ENCODE assay signal across 10 cellular contexts in the genomic region with DNA sequence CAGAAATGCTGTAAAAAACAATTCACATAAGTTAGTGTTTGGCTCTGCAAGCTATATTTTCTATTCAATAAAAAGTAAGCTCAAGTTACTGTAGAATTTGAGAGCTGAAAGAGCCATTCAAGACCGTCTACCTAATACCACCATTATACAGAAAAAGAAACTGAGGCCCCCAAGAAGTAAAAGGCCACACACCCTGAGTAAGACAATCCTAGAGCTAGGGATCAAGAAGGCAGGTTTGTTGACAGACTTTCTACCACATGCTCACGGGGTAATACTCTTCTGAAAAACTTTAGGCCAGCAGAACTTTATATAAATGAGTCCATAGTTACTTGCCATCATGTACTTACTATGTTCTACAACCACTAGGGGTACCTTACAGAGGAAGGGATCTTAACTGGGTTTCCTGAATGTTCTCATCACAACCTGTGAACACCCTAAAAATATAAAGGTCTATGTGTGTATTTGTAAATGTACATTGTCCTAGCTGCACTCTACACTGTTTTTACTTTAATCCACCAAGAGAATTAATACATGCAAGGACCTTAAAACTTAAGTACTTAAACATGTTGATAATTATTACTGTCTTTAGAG. TPM values are rescaled to one million over a fixed set of nuclear protein-coding genes. Genes with fewer than 3 reads are reported as not detected.
DNase-seq lines count a peak whose midpoint lies in the region; ATAC-seq and TF ChIP-seq lines count a peak whose summit lies in the region.
"Had no signal": no experiment of that assay in that cellular context is flagged by ENCODE, and none has a peak within 500 bp of the region (broad histone marks: within the 10 kb centered on the region; RNA-seq: fewer than 3 reads in every experiment).

No MANE protein-coding gene starts in this region.

- no peaks in the 10 kb centered on the region for H3K9me2 ChIP-seq in PC-3 (replicated peaks; ENCODE audit: low read length)

- no peak overlapping the region for H3K4me3 Mint-ChIP-seq in endodermal cell

- H3K27me3 ChIP-seq in GM06990 (replicated peaks; ENCODE audit: control insufficient read depth, insufficient read depth, low read length), result no peaks in the 10 kb centered on the region
- no peaks in the 10 kb centered on the region for H3K27me3 ChIP-seq in PC-3 (ENCODE audit: low read length)
- H3K27me3 ChIP-seq in endodermal cell (ENCODE audit: control insufficient read depth, insufficient read depth, low read length, poor library complexity, severe bottlenecking), result no peaks in the 10 kb centered on the region

- H3K4me2 ChIP-seq in PC-3 (ENCODE audit: low read length), result peak overlapping the region; percentile 90; the same call in 1 of the 2 replicates

- H3K79me2 ChIP-seq in PC-3 (ENCODE audit: low read length), result peaks cover 41% of the 10 kb centered on the region

- no peak overlapping the region for H3K27ac Mint-ChIP-seq in endodermal cell

- peaks cover 8% of the 10 kb centered on the region for H3K27me3 Mint-ChIP-seq in endodermal cell (ENCODE audit: insufficient read depth)

- TF ChIP-seq CTCF in AG09309 (IDR thresholded peaks at IDR 0.05; ENCODE audit: control insufficient read depth, insufficient read depth, low read depth, low read length, missing control alignments) (peak; percentile 20), GM06990 (IDR thresholded peaks at IDR 0.05; ENCODE audit: insufficient read depth, low read length, poor library complexity, severe bottlenecking) (peak; percentile 25), PC-3 (conservative IDR thresholded peaks at IDR 0.05; ENCODE audit: low read depth, low read length) (peak; percentile 52; the same call in 1 of the 2 replicates), endodermal cell (conservative IDR thresholded peaks at IDR 0.05) (peak; percentile 62), GM20000 (IDR thresholded peaks at IDR 0.05; ENCODE audit: extremely low read depth, missing control alignments) (no peak)

- H3K9ac ChIP-seq in PC-3 (ENCODE audit: low read length), result no peak overlapping the region
- H3K9ac ChIP-seq in endodermal cell (ENCODE audit: extremely low read depth, low read length, poor library complexity, severe bottlenecking), result no peak overlapping the region

- POLR2A ChIA-PET in PC-3 (lab: Charles Lee; ENCODE audit: unreplicated experiment), result interaction anchor here (0.5 kb wide), 1 partner anchor 521 kb away, joined by 3 read pairs; no protein-coding TSS in a partner anchor

- peaks cover 30% of the 10 kb centered on the region for H3K36me3 Mint-ChIP-seq in endodermal cell (ENCODE audit: low read depth)

- WGBS in endodermal cell (ENCODE audit: insufficient coverage in 1 of 2, insufficient read length in 1 of 2), 2 experiments, result 88 to 95% methylated on average over 1 to 2 of the region's 2 CpGs

- CTCF ChIA-PET in PC-3 (lab: Charles Lee), result no interaction called here

- H4K20me1 ChIP-seq in PC-3 (ENCODE audit: low read length), result peaks cover 25% of the 10 kb centered on the region

- ATAC-seq in PC-3, result no peak
- ATAC-seq: esophagus mucosa had no signal

- H2AFZ ChIP-seq in PC-3 (ENCODE audit: low read length), result no peak overlapping the region

- H3K4me1 ChIP-seq in PC-3 (ENCODE audit: insufficient read depth, low read length) (peaks cover 18% of the 10 kb centered on the region), endodermal cell (ENCODE audit: control insufficient read depth, insufficient read depth, low read length) (no peaks in the 10 kb centered on the region)

- H3K4me1 Mint-ChIP-seq in endodermal cell, result peaks cover 21% of the 10 kb centered on the region

- no peaks in the 10 kb centered on the region for H3K9me3 Mint-ChIP-seq in endodermal cell

- H3K4me3 ChIP-seq in AG09309 (ENCODE audit: control insufficient read depth, low read depth, low read length) (no peak overlapping the region), GM06990 (replicated peaks; ENCODE audit: low read depth, low read length) (no peak overlapping the region), PC-3 (ENCODE audit: low read length) (peak overlapping the region; percentile 7; the same call in 1 of the 2 replicates), endodermal cell (ENCODE audit: low read length) (no peak overlapping the region)

- H3K9me3 ChIP-seq in PC-3 (ENCODE audit: low read length) (no peaks in the 10 kb centered on the region), endodermal cell (ENCODE audit: control insufficient read depth, low read length) (no peaks in the 10 kb centered on the region)

- no peaks in the 10 kb centered on the region for H3F3A ChIP-seq in PC-3 (ENCODE audit: low read length, unreplicated experiment)

- intact Hi-C loops in PC-3 (cut with micrococcal nuclease), result loop anchor here (5.0 to 10.0 kb wide), 2 partner anchors 204 to 262 kb away; a partner anchor contains a TSS

- H3K27ac ChIP-seq in PC-3 (ENCODE audit: low read length) (no peak overlapping the region), endodermal cell (ENCODE audit: low read depth, low read length) (no peak overlapping the region)

- no TSS peak for BruUV-seq in PC-3 (replicated peaks; lab: Mats Ljungman, UMichigan)

- DNase-seq in AG09309 (ENCODE audit: low read depth) (no peak), GM06990 (ENCODE audit: extremely low read depth, insufficient read length) (no peak), PC-3 (peak; percentile 38), endodermal cell (no peak), NCI-H226 (no peak), mesenteric fat pad (ENCODE audit: low spot score) (no peak), GM20000 (ENCODE audit: low spot score) (no peak)
- no peak for DNase-seq in activated effector memory CD4-positive, alpha-beta T cell treated with anti-CD3 and anti-CD28 coated beads, Interleukin-2, amount 50 U/mL, for 16 hours
- DNase-seq: NCI-H1105 had no signal

- H3K36me3 ChIP-seq in GM06990 (ENCODE audit: control insufficient read depth, insufficient read depth, low read length), result peaks cover 10% of the 10 kb centered on the region
- H3K36me3 ChIP-seq in PC-3 (ENCODE audit: low read depth, low read length), result peaks cover 34% of the 10 kb centered on the region
- H3K36me3 ChIP-seq in endodermal cell (ENCODE audit: control insufficient read depth, insufficient read depth, low read length), result peaks cover 45% of the 10 kb centered on the region

RNA-seq across cellular contexts. Expression of gene PSMG1, which starts 2.7 kb away (rescaled TPM):
- total RNA-seq in PC-3 (2014; rRNA removed), result 110 and 113 TPM in 2 replicates
- total RNA-seq in endodermal cell, result 10 to 100 TPM; 47.3 to 52.6 TPM
- 60.5 TPM for polyA plus RNA-seq in endodermal cell (2013, experiment 1 of 2)
- 51.5 TPM for polyA plus RNA-seq in endodermal cell (2013, experiment 2 of 2)
- 38.0 TPM for total RNA-seq in mesenteric fat pad
